In the genomic region with DNA sequence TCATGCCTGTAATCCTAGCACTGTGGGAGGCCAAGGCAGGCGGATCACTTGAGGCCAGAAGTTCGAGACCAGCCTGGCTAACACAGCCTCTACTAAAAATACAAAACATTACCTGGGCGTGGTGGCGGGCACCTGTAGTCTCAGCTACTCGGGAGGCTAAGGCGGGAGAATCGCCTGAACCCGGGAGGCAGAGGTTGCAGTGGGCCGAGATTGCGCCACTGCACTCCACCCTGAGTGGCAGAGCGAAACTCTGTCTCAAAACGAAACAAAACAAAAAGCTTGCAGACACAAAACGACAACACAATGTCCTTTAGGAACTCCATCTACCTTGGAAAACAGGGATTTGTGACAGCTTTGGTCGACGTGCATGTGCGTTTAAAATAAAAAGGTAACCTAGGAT, we compare ENCODE assay signal across 1 cellular context.
TF ChIP-seq lines count a peak whose summit lies in the region.

No MANE protein-coding gene starts in this region.

TF ChIP-seq in endothelial cell of umbilical vein, 7 proteins besides CTCF, POLR2A, EP300 and RAD21 (continued from another document):
- no peak for TF ChIP-seq GATA2 (IDR thresholded peaks at IDR 0.05; ENCODE audit: insufficient read depth, insufficient read length, low read depth, low read length)
- TF ChIP-seq POLR2AphosphoS5 (IDR thresholded peaks at IDR 0.05; ENCODE audit: insufficient read depth, low read depth, low read length) = no peak
- TF ChIP-seq FOS (IDR thresholded peaks at IDR 0.05; ENCODE audit: borderline replicate concordance, insufficient read depth, low read length) = no peak
- no peak for TF ChIP-seq EZH2 (IDR thresholded peaks at IDR 0.05; ENCODE audit: borderline replicate concordance, low read depth, low read length, severe bottlenecking)
